22 cellular contexts compared by ENCODE assay signal in genomic region chr6:159908940-159909339, GRCh38. TPM values are rescaled to one million over a fixed set of nuclear protein-coding genes. Genes with fewer than 3 reads are reported as not detected.
"Had no signal": no experiment of that assay in that cellular context is flagged by ENCODE, and none has a peak within 500 bp of the region (broad histone marks: within the 10 kb centered on the region; RNA-seq: fewer than 3 reads in every experiment).

No MANE protein-coding gene starts in this region.

- H3K4me3 Mint-ChIP-seq: nephron progenitor cell had no signal

- H3K4me1 ChIP-seq: esophagus squamous epithelium, foreskin keratinocyte, stomach, transverse colon had no signal

- H3K36me3 ChIP-seq: esophagus squamous epithelium, stomach, thoracic aorta, transverse colon had no signal

- H3K9me3 Mint-ChIP-seq: nephron progenitor cell had no signal

- H3K27ac ChIP-seq: esophagus squamous epithelium, foreskin keratinocyte, skin epidermis, stomach, thoracic aorta, transverse colon had no signal

- H3K9me3 ChIP-seq: esophagus squamous epithelium, stomach, thoracic aorta, transverse colon had no signal

- H3K27me3 ChIP-seq: transverse colon had no signal

- DNase-seq: dermis blood vessel endothelial cell; esophagus squamous epithelium; foreskin keratinocyte; kidney; left cardiac atrium; left ventricle myocardium superior; midbrain; nephron progenitor cell; stimulated activated CD4-positive, alpha-beta T cell treated with anti-CD3 and anti-CD28 coated beads, Interleukin-2, amount 100 ng/mL, for 24 hours; stimulated activated CD4-positive, alpha-beta T cell treated with anti-CD3 and anti-CD28 coated beads, Interleukin-4, amount 100 ng/mL, for 4 hours; stimulated activated naive CD4-positive, alpha-beta T cell; stomach; substantia nigra; transverse colon had no signal

- H3K27ac Mint-ChIP-seq: nephron progenitor cell had no signal

- ATAC-seq: foreskin keratinocyte, left cardiac atrium, left ventricle myocardium superior had no signal

- H3K4me3 ChIP-seq: esophagus squamous epithelium, lung, skin epidermis, stomach, thoracic aorta, transverse colon had no signal

RNA-seq across cellular contexts. Expression of gene MAS1, which starts 18.2 kb away (rescaled TPM):
- total RNA-seq: dermis blood vessel endothelial cell, epithelial cell of proximal tubule, esophagus squamous epithelium, foreskin keratinocyte, kidney, left cardiac atrium, left ventricle myocardium superior, osteocyte, pulmonary artery endothelial cell, sciatic nerve, transverse colon, ureter had no signal
- polyA plus RNA-seq: foreskin keratinocyte had no signal
